ENCODE assay signal across 13 cellular contexts in genomic region chr19:51830263-51830662, GRCh38. TPM values are rescaled to one million over a fixed set of nuclear protein-coding genes. Genes with fewer than 3 reads are reported as not detected.
A peak's percentile ranks its signal among the peaks of the same experiment; 100 is the strongest.
DNase-seq lines count a peak whose midpoint lies in the region; ATAC-seq and TF ChIP-seq lines count a peak whose summit lies in the region.
"Had no signal": no experiment of that assay in that cellular context is flagged by ENCODE, and none has a peak within 500 bp of the region (broad histone marks: within the 10 kb centered on the region; RNA-seq: fewer than 3 reads in every experiment).

No MANE protein-coding gene starts in this region.

- DNase-seq in RWPE2 (ENCODE audit: low spot score) = no peak
- no peak for DNase-seq in heart left ventricle
- DNase-seq in sciatic nerve (ENCODE audit: low spot score) = no peak
- DNase-seq in NCI-H2029 (lab: John Stamatoyannopoulos, UW) = no peak
- no peak for DNase-seq in sigmoid colon
- DNase-seq in stimulated activated CD4-positive, alpha-beta T cell treated with anti-CD3 and anti-CD28 coated beads, Interleukin-1b, Interleukin-23, amount 100 ng/mL, for 48 hours = no peak
- DNase-seq in effector CD8-positive, alpha-beta T cell (lab: John Stamatoyannopoulos, UW) = no peak
- DNase-seq: aorta; CD8-positive, alpha-beta T cell; natural killer cell; NCI-H1694 treated with DMSO at 0.1 percent for 48 hours had no signal

- TF ChIP-seq POLR2A in heart left ventricle (IDR thresholded peaks at IDR 0.05) = no peak
- no peak for TF ChIP-seq POLR2A in sigmoid colon (IDR thresholded peaks at IDR 0.05)

- no peak for TF ChIP-seq EP300 in Ishikawa (IDR thresholded peaks at IDR 0.05; ENCODE audit: borderline replicate concordance)
- TF ChIP-seq EP300 in sigmoid colon (IDR thresholded peaks at IDR 0.05) = no peak

- H3K27me3 ChIP-seq in RWPE2 (ENCODE audit: insufficient read depth, poor library complexity, severe bottlenecking) = no peaks in the 10 kb centered on the region
- H3K27me3 ChIP-seq in heart left ventricle = no peaks in the 10 kb centered on the region
- no peaks in the 10 kb centered on the region for H3K27me3 ChIP-seq in sigmoid colon

- no peaks in the 10 kb centered on the region for H3K9me3 ChIP-seq in RWPE2 (ENCODE audit: severe bottlenecking)
- peaks cover 0 to 8% (median 0%) of the 10 kb centered on the region in 12 donors for H3K9me3 ChIP-seq in heart left ventricle
- peaks cover 0 to 9% (median 0%) of the 10 kb centered on the region in 4 donors for H3K9me3 ChIP-seq in sigmoid colon

- TF ChIP-seq RAD21 in Ishikawa (IDR thresholded peaks at IDR 0.05; ENCODE audit: low read depth) = peak; percentile 28; the same call in 1 of the 2 replicates

- WGBS in heart left ventricle, 4 donors = 84 to 88% (median 86%) methylated on average over 2 of the region's 2 CpGs
- 67 to 84% methylated on average over 2 of the region's 2 CpGs for WGBS in sigmoid colon, 2 donors

- no peaks in the 10 kb centered on the region for H3K4me1 ChIP-seq in RWPE2 (ENCODE audit: insufficient read depth, poor library complexity, severe bottlenecking)
- peaks cover 0 to 31% (median 0%) of the 10 kb centered on the region in 12 donors for H3K4me1 ChIP-seq in heart left ventricle
- no peaks in the 10 kb centered on the region for H3K4me1 ChIP-seq in sigmoid colon

- intact Hi-C loops in heart left ventricle (cut with DNase I) (no loop called here), sciatic nerve (cut with DNase I) (no loop called here), sigmoid colon (cut with DNase I) (no loop called here)

- no peak for ATAC-seq in RWPE2 (ENCODE audit: low read depth)
- peak; percentile 20 to 57 (median 44) for ATAC-seq in heart left ventricle
- ATAC-seq in sciatic nerve = peak; percentile 50
- ATAC-seq: CD8-positive, alpha-beta T cell had no signal

- TF ChIP-seq CTCF in RWPE2 (IDR thresholded peaks at IDR 0.05; ENCODE audit: poor library complexity, severe bottlenecking) = peak; percentile 8
- peak in 9 of 12 donors; percentile 3 to 49 (median 23) for TF ChIP-seq CTCF in heart left ventricle (IDR thresholded peaks at IDR 0.05)
- no peak for TF ChIP-seq CTCF in sigmoid colon (IDR thresholded peaks at IDR 0.05)

- H3K36me3 ChIP-seq in RWPE2 (ENCODE audit: low read depth) = no peaks in the 10 kb centered on the region
- H3K36me3 ChIP-seq in heart left ventricle = no peaks in the 10 kb centered on the region
- H3K36me3 ChIP-seq in sigmoid colon = no peaks in the 10 kb centered on the region

- H3K4me3 ChIP-seq in RWPE2 (ENCODE audit: severe bottlenecking) (no peak overlapping the region), heart left ventricle (no peak overlapping the region), sigmoid colon (no peak overlapping the region)

- H3K27ac ChIP-seq in RWPE2 (ENCODE audit: poor library complexity, severe bottlenecking) (no peak overlapping the region), heart left ventricle (peak overlapping the region in 1 of 12 donors; percentile 72), sigmoid colon (no peak overlapping the region)

TF ChIP-seq in Ishikawa, 13 proteins besides CTCF, POLR2A, EP300 and RAD21:
- TF ChIP-seq ZBTB7A (IDR thresholded peaks at IDR 0.05; ENCODE audit: low read depth) (no peak), REST (IDR thresholded peaks at IDR 0.05; ENCODE audit: low read depth) (no peak), FOXM1 (IDR thresholded peaks at IDR 0.05; ENCODE audit: borderline replicate concordance, low read depth) (no peak), TEAD4 (IDR thresholded peaks at IDR 0.05) (no peak), CREB1 (IDR thresholded peaks at IDR 0.05; ENCODE audit: low read depth) (no peak), CEBPB (IDR thresholded peaks at IDR 0.05) (no peak), YY1 (IDR thresholded peaks at IDR 0.05; ENCODE audit: low read depth) (no peak), TCF12 (IDR thresholded peaks at IDR 0.05; ENCODE audit: low read depth) (no peak)
- TF ChIP-seq, protein P1, sequence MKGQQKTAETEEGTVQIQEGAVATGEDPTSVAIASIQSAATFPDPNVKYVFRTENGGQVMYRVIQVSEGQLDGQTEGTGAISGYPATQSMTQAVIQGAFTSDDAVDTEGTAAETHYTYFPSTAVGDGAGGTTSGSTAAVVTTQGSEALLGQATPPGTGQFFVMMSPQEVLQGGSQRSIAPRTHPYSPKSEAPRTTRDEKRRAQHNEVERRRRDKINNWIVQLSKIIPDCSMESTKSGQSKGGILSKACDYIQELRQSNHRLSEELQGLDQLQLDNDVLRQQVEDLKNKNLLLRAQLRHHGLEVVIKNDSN (IDR thresholded peaks at IDR 0.05) = no peak
- TF ChIP-seq, protein P2, sequence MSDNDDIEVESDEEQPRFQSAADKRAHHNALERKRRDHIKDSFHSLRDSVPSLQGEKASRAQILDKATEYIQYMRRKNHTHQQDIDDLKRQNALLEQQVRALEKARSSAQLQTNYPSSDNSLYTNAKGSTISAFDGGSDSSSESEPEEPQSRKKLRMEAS (IDR thresholded peaks at IDR 0.05) = no peak

RNA-seq across cellular contexts. Expression of gene FPR3, which starts 35.3 kb away (rescaled TPM):
- total RNA-seq in heart left ventricle (10 to 100 TPM in 2 of 9 donors, 1 to 10 TPM in 7; 1.8 to 35.5 (median 3.1) TPM), sciatic nerve (8.8 TPM), sigmoid colon (1 to 10 TPM; 1.6 to 6.7 (median 3.3) TPM)
- polyA plus RNA-seq in heart left ventricle (1 to 10 TPM in 1 of 2 donors, under 1 TPM in 1; 0.38 to 2.4 TPM), sigmoid colon (10 to 100 TPM in 1 of 3 donors, 1 to 10 TPM in 2; 3.6 to 25.9 (median 6.1) TPM)
- total RNA-seq: CD8-positive, alpha-beta T cell; endothelial cell of umbilical vein had no signal
- polyA plus RNA-seq: endothelial cell of umbilical vein had no signal

RNA-seq across cellular contexts. Expression of gene ZNF577, which starts 57.5 kb away (rescaled TPM):
- total RNA-seq in heart left ventricle = 10 to 100 TPM in 1 of 9 donors, 1 to 10 TPM in 8; 6.2 to 12.8 (median 7.7) TPM
- 1 to 10 TPM; 8.3 to 9.2 TPM for polyA plus RNA-seq in heart left ventricle
- 25.6 TPM for total RNA-seq in sciatic nerve
- total RNA-seq in sigmoid colon = 10 to 100 TPM; 21.7 to 28.0 (median 23.4) TPM
- polyA plus RNA-seq in sigmoid colon = 1 to 10 TPM; 2.8 to 9.6 (median 6.6) TPM

Comparison
In these comparisons a context has a peak if more than half of its experiments do, and no peak if none do; other contexts are left out.
1. CTCF ChIP-seq: peak in RWPE2 (single experiment) and heart left ventricle (9 of 12); none in sigmoid colon (0 of 4).